In the genomic region with DNA sequence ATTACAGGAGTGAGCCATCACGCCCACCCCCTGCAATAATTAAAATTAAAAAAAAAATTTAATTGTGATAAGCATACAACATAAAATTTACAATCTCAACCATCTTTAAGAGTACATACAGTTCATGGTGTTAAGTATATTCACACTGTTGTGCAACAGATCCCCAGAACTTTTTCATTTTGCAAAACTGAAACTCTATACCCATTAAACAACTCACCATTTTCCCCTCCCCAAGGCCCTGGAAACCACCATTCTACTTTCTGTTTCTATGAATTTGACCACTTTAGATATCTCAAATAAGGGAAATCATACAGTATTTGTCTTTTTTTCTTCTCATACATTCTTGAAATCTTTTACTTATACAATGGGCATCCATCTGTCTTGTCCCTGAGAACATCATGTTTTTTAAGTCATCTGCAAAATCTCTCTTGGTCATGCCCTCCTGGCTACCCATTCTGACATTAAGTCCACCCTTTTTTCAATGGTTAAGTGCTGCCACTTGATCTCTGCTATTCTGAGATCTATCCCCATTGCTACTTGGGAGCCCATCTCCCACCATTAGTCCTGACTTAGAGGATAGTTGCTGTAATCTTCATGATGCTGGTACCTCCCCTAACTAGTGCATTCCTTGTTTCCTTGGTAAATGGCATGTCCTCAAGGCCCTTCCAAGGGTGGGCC, we compare ENCODE assay signal across 18 cellular contexts. TPM values are rescaled to one million over a fixed set of nuclear protein-coding genes. Genes with fewer than 3 reads are reported as not detected.
A peak's percentile ranks its signal among the peaks of the same experiment; 100 is the strongest.
DNase-seq lines count a peak whose midpoint lies in the region; ATAC-seq and TF ChIP-seq lines count a peak whose summit lies in the region.
"Had no signal": no experiment of that assay in that cellular context is flagged by ENCODE, and none has a peak within 500 bp of the region (broad histone marks: within the 10 kb centered on the region; RNA-seq: fewer than 3 reads in every experiment).

No MANE protein-coding gene starts in this region.

- H3K4me1 ChIP-seq in MM.1S (ENCODE audit: low read length): peaks cover 19% of the 10 kb centered on the region

- H3K27me3 ChIP-seq in MM.1S (replicated peaks; ENCODE audit: insufficient read depth, low read length): peaks cover 26% of the 10 kb centered on the region; the same call in 1 of the 2 replicates
- H3K27me3 ChIP-seq: stomach had no signal

- H3F3A ChIP-seq in MM.1S (ENCODE audit: insufficient read depth, low read length): peaks cover 10% of the 10 kb centered on the region

- DNase-seq in activated CD4-positive, alpha-beta T cell treated with anti-CD3 and anti-CD28 coated beads for 36 hours: no peak
- DNase-seq in activated CD4-positive, alpha-beta T cell treated with anti-CD3 and anti-CD28 coated beads for 4 hours: no peak
- DNase-seq in MM.1S (peak; percentile 70), SHP77 treated with DMSO at 0.1 percent for 48 hours (lab: John Stamatoyannopoulos, UW) (no peak)
- DNase-seq in stimulated activated naive B cell treated with anti-CD40 and anti-IgM and Interleukin-4, amounts not matched to agents 10 μg/mL and 1 μg/mL and 100 μg/mL, for 72 hours: no peak
- no peak for DNase-seq in stimulated activated naive CD4-positive, alpha-beta T cell treated with Interleukin-2 at 50 U/mL for 16 hours (lab: John Stamatoyannopoulos, UW)
- no peak for DNase-seq in NK-92 treated with Interleukin-12 subunit alpha and Interleukin-12 subunit beta, amount 100 ng/mL, for 24 hours (lab: John Stamatoyannopoulos, UW)
- DNase-seq: 8988T; activated CD8-positive, alpha-beta memory T cell treated with anti-CD3 and anti-CD28 coated beads, Interleukin-2, amount 50 U/mL, for 48 hours; NCI-H2171 treated with DMSO at 0.1 percent for 48 hours; occipital lobe; PC-3; stomach had no signal

- H3K27ac ChIP-seq in MM.1S (ENCODE audit: low read length): no peak overlapping the region
- H3K27ac ChIP-seq: epithelial cell of prostate, skin epidermis, stomach, VCaP had no signal

- ATAC-seq in activated CD4-positive, alpha-beta T cell treated with anti-CD3 and anti-CD28 coated beads for 36 hours: peak; percentile 39
- peak; percentile 52 for ATAC-seq in GM21825 (IDR thresholded peaks at IDR 0.05; ENCODE audit: unreplicated experiment)
- peak; percentile 67 to 77 for ATAC-seq in stimulated activated naive B cell treated with anti-CD40 and anti-IgM and Interleukin-4, amounts not matched to agents 10 μg/mL and 1 μg/mL and 100 μg/mL, for 72 hours (replicated peaks)
- ATAC-seq: PC-3 had no signal

- peak overlapping the region; percentile 60 for H3K4me2 ChIP-seq in MM.1S (ENCODE audit: low read depth, low read length)

- POLR2A ChIA-PET in activated CD4-positive, alpha-beta T cell treated with anti-CD3 and anti-CD28 coated beads for 36 hours (lab: Charles Lee): no interaction called here

- H3K79me2 ChIP-seq in MM.1S (ENCODE audit: low read length): no peaks in the 10 kb centered on the region

- H3K9me3 ChIP-seq in MM.1S (replicated peaks; ENCODE audit: insufficient read depth, low read length): no peaks in the 10 kb centered on the region
- H3K9me3 ChIP-seq: stomach had no signal

- H3K27ac Mint-ChIP-seq in activated CD4-positive, alpha-beta T cell treated with anti-CD3 and anti-CD28 coated beads for 36 hours: no peak overlapping the region
- H3K27ac Mint-ChIP-seq in stimulated activated naive B cell treated with anti-CD40 and anti-IgM and Interleukin-4, amounts not matched to agents 10 μg/mL and 1 μg/mL and 100 μg/mL, for 72 hours: no peak overlapping the region
- H3K27ac Mint-ChIP-seq: CD4-positive, CD25-positive, alpha-beta regulatory T cell had no signal

- H3K36me3 ChIP-seq in MM.1S (replicated peaks; ENCODE audit: insufficient read depth, low read length): no peaks in the 10 kb centered on the region
- H3K36me3 ChIP-seq: stomach had no signal

- H3K9me2 ChIP-seq in MM.1S (replicated peaks; ENCODE audit: insufficient read depth, low read length): no peaks in the 10 kb centered on the region

- CTCF ChIA-PET in activated CD4-positive, alpha-beta T cell treated with anti-CD3 and anti-CD28 coated beads for 36 hours (lab: Charles Lee): no interaction called here

- no peak overlapping the region for H2AFZ ChIP-seq in MM.1S (ENCODE audit: low read length)

- no peak for TF ChIP-seq CTCF in MM.1S (IDR thresholded peaks at IDR 0.05; ENCODE audit: low read length)

- H4K20me1 ChIP-seq in MM.1S (ENCODE audit: insufficient read depth, low read length): no peaks in the 10 kb centered on the region

- no peak overlapping the region for H3K4me3 ChIP-seq in MM.1S (ENCODE audit: low read length)
- H3K4me3 ChIP-seq: skin epidermis, stomach had no signal

- H3K4me1 Mint-ChIP-seq in activated CD4-positive, alpha-beta T cell treated with anti-CD3 and anti-CD28 coated beads for 36 hours: peaks cover 7% of the 10 kb centered on the region
- H3K4me1 Mint-ChIP-seq in stimulated activated naive B cell treated with anti-CD40 and anti-IgM and Interleukin-4, amounts not matched to agents 10 μg/mL and 1 μg/mL and 100 μg/mL, for 72 hours: peaks cover 7 to 10% of the 10 kb centered on the region in 2 donors

- H3K9me3 Mint-ChIP-seq in activated CD4-positive, alpha-beta T cell treated with anti-CD3 and anti-CD28 coated beads for 36 hours (ENCODE audit: low read depth): no peaks in the 10 kb centered on the region
- peaks cover 0 to 2% of the 10 kb centered on the region in 2 donors for H3K9me3 Mint-ChIP-seq in stimulated activated naive B cell treated with anti-CD40 and anti-IgM and Interleukin-4, amounts not matched to agents 10 μg/mL and 1 μg/mL and 100 μg/mL, for 72 hours
- H3K9me3 Mint-ChIP-seq: CD4-positive, CD25-positive, alpha-beta regulatory T cell had no signal

- H3K9ac ChIP-seq in MM.1S (ENCODE audit: low read length): no peak overlapping the region

- H3K4me3 Mint-ChIP-seq in activated CD4-positive, alpha-beta T cell treated with anti-CD3 and anti-CD28 coated beads for 36 hours: no peak overlapping the region
- no peak overlapping the region for H3K4me3 Mint-ChIP-seq in stimulated activated naive B cell treated with anti-CD40 and anti-IgM and Interleukin-4, amounts not matched to agents 10 μg/mL and 1 μg/mL and 100 μg/mL, for 72 hours
- H3K4me3 Mint-ChIP-seq: CD4-positive, CD25-positive, alpha-beta regulatory T cell had no signal

- intact Hi-C loops in activated CD4-positive, alpha-beta T cell treated with anti-CD3 and anti-CD28 coated beads for 36 hours (cut with DNase I, micrococcal nuclease): loop anchor here in 1 of 2 experiments (10.0 kb wide), 1 partner anchor 728 kb away; no protein-coding TSS in a partner anchor

- H3K27me3 Mint-ChIP-seq in activated CD4-positive, alpha-beta T cell treated with anti-CD3 and anti-CD28 coated beads for 36 hours: no peaks in the 10 kb centered on the region
- no peaks in the 10 kb centered on the region for H3K27me3 Mint-ChIP-seq in stimulated activated naive B cell treated with anti-CD40 and anti-IgM and Interleukin-4, amounts not matched to agents 10 μg/mL and 1 μg/mL and 100 μg/mL, for 72 hours

- no peaks in the 10 kb centered on the region for H3K36me3 Mint-ChIP-seq in activated CD4-positive, alpha-beta T cell treated with anti-CD3 and anti-CD28 coated beads for 36 hours (ENCODE audit: low read depth)
- H3K36me3 Mint-ChIP-seq in stimulated activated naive B cell treated with anti-CD40 and anti-IgM and Interleukin-4, amounts not matched to agents 10 μg/mL and 1 μg/mL and 100 μg/mL, for 72 hours: no peaks in the 10 kb centered on the region
- H3K36me3 Mint-ChIP-seq: CD4-positive, CD25-positive, alpha-beta regulatory T cell had no signal

RNA-seq across cellular contexts. Expression of a gene that starts 39.4 kb away (rescaled TPM):
- total RNA-seq in activated CD4-positive, alpha-beta T cell treated with anti-CD3 and anti-CD28 coated beads for 36 hours: 1 to 10 TPM; 4.3 to 4.7 TPM

RNA-seq across cellular contexts. Expression of a gene that starts 46.4 kb away (rescaled TPM):
- total RNA-seq in activated CD4-positive, alpha-beta T cell treated with anti-CD3 and anti-CD28 coated beads for 36 hours: 10 to 100 TPM; 33.8 to 37.8 TPM

RNA-seq across cellular contexts. Expression of a gene that starts 47.5 kb away (rescaled TPM):
- 10 to 100 TPM; 21.9 to 31.5 TPM for total RNA-seq in activated CD4-positive, alpha-beta T cell treated with anti-CD3 and anti-CD28 coated beads for 36 hours
